Comparison of ENCODE assay signal across 1 cellular context in genomic region chr11:67056640-67057409, GRCh38.
A peak's percentile ranks its signal among the peaks of the same experiment; 100 is the strongest.
TF ChIP-seq lines count a peak whose summit lies in the region.

A gene with protein sequence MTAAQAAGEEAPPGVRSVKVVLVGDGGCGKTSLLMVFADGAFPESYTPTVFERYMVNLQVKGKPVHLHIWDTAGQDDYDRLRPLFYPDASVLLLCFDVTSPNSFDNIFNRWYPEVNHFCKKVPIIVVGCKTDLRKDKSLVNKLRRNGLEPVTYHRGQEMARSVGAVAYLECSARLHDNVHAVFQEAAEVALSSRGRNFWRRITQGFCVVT (plus strand): TSS chr11:67056847. CDS start chr11:67056903, 56 bp downstream.

TF ChIP-seq in HepG2, 621 proteins besides CTCF, POLR2A, EP300 and RAD21 (continued from another document and continues in another):
- TF ChIP-seq, protein P1, sequence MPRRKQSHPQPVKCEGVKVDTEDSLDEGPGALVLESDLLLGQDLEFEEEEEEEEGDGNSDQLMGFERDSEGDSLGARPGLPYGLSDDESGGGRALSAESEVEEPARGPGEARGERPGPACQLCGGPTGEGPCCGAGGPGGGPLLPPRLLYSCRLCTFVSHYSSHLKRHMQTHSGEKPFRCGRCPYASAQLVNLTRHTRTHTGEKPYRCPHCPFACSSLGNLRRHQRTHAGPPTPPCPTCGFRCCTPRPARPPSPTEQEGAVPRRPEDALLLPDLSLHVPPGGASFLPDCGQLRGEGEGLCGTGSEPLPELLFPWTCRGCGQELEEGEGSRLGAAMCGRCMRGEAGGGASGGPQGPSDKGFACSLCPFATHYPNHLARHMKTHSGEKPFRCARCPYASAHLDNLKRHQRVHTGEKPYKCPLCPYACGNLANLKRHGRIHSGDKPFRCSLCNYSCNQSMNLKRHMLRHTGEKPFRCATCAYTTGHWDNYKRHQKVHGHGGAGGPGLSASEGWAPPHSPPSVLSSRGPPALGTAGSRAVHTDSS (CRISPR knock-in tag; conservative IDR thresholded peaks at IDR 0.05), result no peak
- no peak for TF ChIP-seq ZNF782 (CRISPR knock-in tag; IDR thresholded peaks at IDR 0.05; ENCODE audit: borderline replicate concordance)
- peak; percentile 46; the same call in 1 of the 2 replicates for TF ChIP-seq TFAP4 (IDR thresholded peaks at IDR 0.05; ENCODE audit: borderline replicate concordance, low read depth)
- no peak for TF ChIP-seq FOXO1 (CRISPR knock-in tag; IDR thresholded peaks at IDR 0.05)
- TF ChIP-seq SOX13 (IDR thresholded peaks at IDR 0.05), result no peak
- 0 out of 4 replicates have a peak, but pooled peaks of 1 of the 2 experiments have one; percentile 10 for TF ChIP-seq SOX13 (CRISPR knock-in tag; conservative IDR thresholded peaks at IDR 0.05 in 1 of 2, IDR thresholded peaks at IDR 0.05 in 1 of 2)
- TF ChIP-seq BORCS8-MEF2B (CRISPR knock-in tag; IDR thresholded peaks at IDR 0.05), result peak; percentile 31; the same call in 1 of the 2 replicates
- TF ChIP-seq ELF3 (CRISPR knock-in tag; IDR thresholded peaks at IDR 0.05), result no peak
- no peak for TF ChIP-seq ZNF740 (CRISPR knock-in tag; IDR thresholded peaks at IDR 0.05)
- no peak for TF ChIP-seq TCF12 (IDR thresholded peaks at IDR 0.05)
- no peak for TF ChIP-seq TCF12 (CRISPR knock-in tag; IDR thresholded peaks at IDR 0.05)
- TF ChIP-seq CREBL2 (CRISPR knock-in tag; IDR thresholded peaks at IDR 0.05; ENCODE audit: borderline replicate concordance), result no peak
- peak; percentile 30; the same call in 1 of the 2 replicates for TF ChIP-seq ZNF121 (CRISPR knock-in tag; IDR thresholded peaks at IDR 0.05)
- no peak for TF ChIP-seq TAF1 (CRISPR knock-in tag; IDR thresholded peaks at IDR 0.05)
- 0 out of 2 replicates have a peak, but pooled peaks have one; percentile 22 for TF ChIP-seq POGK (CRISPR knock-in tag; conservative IDR thresholded peaks at IDR 0.05)
- peak; percentile 25; the same call in 1 of the 2 replicates for TF ChIP-seq ETV5 (CRISPR knock-in tag; IDR thresholded peaks at IDR 0.05; ENCODE audit: borderline replicate concordance)
- TF ChIP-seq ZNF280D (CRISPR knock-in tag; IDR thresholded peaks at IDR 0.05), result no peak
- no peak for TF ChIP-seq ZNF75D (CRISPR knock-in tag; IDR thresholded peaks at IDR 0.05; ENCODE audit: borderline replicate concordance)
- TF ChIP-seq, protein P2, sequence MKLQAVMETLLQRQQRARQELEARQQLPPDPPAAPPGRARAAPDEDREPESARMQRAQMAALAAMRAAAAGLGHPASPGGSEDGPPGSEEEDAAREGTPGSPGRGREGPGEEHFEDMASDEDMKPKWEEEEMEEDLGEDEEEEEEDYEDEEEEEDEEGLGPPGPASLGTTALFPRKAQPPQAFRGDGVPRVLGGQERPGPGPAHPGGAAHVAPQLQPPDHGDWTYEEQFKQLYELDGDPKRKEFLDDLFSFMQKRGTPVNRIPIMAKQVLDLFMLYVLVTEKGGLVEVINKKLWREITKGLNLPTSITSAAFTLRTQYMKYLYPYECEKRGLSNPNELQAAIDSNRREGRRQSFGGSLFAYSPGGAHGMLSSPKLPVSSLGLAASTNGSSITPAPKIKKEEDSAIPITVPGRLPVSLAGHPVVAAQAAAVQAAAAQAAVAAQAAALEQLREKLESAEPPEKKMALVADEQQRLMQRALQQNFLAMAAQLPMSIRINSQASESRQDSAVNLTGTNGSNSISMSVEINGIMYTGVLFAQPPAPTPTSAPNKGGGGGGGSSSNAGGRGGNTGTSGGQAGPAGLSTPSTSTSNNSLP (IDR thresholded peaks at IDR 0.05; ENCODE audit: low read depth, low read length), result no peak
- TF ChIP-seq ZBTB7B (CRISPR knock-in tag; IDR thresholded peaks at IDR 0.05), result no peak
- TF ChIP-seq ZKSCAN1 (IDR thresholded peaks at IDR 0.05; ENCODE audit: low read length), result no peak
- TF ChIP-seq ZNF546 (CRISPR knock-in tag; conservative IDR thresholded peaks at IDR 0.05), result peak; percentile 68; the same call in 1 of the 2 replicates
- TF ChIP-seq, protein P3, sequence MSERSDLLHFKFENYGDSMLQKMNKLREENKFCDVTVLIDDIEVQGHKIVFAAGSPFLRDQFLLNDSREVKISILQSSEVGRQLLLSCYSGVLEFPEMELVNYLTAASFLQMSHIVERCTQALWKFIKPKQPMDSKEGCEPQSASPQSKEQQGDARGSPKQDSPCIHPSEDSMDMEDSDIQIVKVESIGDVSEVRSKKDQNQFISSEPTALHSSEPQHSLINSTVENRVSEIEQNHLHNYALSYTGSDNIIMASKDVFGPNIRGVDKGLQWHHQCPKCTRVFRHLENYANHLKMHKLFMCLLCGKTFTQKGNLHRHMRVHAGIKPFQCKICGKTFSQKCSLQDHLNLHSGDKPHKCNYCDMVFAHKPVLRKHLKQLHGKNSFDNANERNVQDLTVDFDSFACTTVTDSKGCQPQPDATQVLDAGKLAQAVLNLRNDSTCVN (CRISPR knock-in tag; IDR thresholded peaks at IDR 0.05; ENCODE audit: borderline replicate concordance), result no peak
- TF ChIP-seq ZNF563 (CRISPR knock-in tag; IDR thresholded peaks at IDR 0.05), result peak; percentile 79; the same call in 1 of the 2 replicates
- TF ChIP-seq, protein P4, sequence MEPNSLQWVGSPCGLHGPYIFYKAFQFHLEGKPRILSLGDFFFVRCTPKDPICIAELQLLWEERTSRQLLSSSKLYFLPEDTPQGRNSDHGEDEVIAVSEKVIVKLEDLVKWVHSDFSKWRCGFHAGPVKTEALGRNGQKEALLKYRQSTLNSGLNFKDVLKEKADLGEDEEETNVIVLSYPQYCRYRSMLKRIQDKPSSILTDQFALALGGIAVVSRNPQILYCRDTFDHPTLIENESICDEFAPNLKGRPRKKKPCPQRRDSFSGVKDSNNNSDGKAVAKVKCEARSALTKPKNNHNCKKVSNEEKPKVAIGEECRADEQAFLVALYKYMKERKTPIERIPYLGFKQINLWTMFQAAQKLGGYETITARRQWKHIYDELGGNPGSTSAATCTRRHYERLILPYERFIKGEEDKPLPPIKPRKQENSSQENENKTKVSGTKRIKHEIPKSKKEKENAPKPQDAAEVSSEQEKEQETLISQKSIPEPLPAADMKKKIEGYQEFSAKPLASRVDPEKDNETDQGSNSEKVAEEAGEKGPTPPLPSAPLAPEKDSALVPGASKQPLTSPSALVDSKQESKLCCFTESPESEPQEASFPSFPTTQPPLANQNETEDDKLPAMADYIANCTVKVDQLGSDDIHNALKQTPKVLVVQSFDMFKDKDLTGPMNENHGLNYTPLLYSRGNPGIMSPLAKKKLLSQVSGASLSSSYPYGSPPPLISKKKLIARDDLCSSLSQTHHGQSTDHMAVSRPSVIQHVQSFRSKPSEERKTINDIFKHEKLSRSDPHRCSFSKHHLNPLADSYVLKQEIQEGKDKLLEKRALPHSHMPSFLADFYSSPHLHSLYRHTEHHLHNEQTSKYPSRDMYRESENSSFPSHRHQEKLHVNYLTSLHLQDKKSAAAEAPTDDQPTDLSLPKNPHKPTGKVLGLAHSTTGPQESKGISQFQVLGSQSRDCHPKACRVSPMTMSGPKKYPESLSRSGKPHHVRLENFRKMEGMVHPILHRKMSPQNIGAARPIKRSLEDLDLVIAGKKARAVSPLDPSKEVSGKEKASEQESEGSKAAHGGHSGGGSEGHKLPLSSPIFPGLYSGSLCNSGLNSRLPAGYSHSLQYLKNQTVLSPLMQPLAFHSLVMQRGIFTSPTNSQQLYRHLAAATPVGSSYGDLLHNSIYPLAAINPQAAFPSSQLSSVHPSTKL (CRISPR knock-in tag; IDR thresholded peaks at IDR 0.05), result no peak
- TF ChIP-seq ZNF766 (CRISPR knock-in tag; IDR thresholded peaks at IDR 0.05; ENCODE audit: borderline replicate concordance), result 0 out of 2 replicates have a peak, but pooled peaks have one; percentile 21
- TF ChIP-seq, protein P5, sequence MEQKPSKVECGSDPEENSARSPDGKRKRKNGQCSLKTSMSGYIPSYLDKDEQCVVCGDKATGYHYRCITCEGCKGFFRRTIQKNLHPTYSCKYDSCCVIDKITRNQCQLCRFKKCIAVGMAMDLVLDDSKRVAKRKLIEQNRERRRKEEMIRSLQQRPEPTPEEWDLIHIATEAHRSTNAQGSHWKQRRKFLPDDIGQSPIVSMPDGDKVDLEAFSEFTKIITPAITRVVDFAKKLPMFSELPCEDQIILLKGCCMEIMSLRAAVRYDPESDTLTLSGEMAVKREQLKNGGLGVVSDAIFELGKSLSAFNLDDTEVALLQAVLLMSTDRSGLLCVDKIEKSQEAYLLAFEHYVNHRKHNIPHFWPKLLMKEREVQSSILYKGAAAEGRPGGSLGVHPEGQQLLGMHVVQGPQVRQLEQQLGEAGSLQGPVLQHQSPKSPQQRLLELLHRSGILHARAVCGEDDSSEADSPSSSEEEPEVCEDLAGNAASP (CRISPR knock-in tag; IDR thresholded peaks at IDR 0.05; ENCODE audit: borderline replicate concordance), result no peak
- no peak for TF ChIP-seq TSC22D2 (CRISPR knock-in tag; IDR thresholded peaks at IDR 0.05; ENCODE audit: borderline replicate concordance)
- no peak for TF ChIP-seq ZXDC (CRISPR knock-in tag; IDR thresholded peaks at IDR 0.05)
- 0 out of 2 replicates have a peak, but pooled peaks have one; percentile 37 for TF ChIP-seq ZBTB7A (CRISPR knock-in tag; IDR thresholded peaks at IDR 0.05)
- TF ChIP-seq ZNF441 (CRISPR knock-in tag; IDR thresholded peaks at IDR 0.05; ENCODE audit: borderline replicate concordance), result no peak
- TF ChIP-seq HOXA3 (CRISPR knock-in tag; IDR thresholded peaks at IDR 0.05), result peak; percentile 49; the same call in 1 of the 2 replicates
- TF ChIP-seq ZNF678 (CRISPR knock-in tag; IDR thresholded peaks at IDR 0.05), result 0 out of 2 replicates have a peak, but pooled peaks have one; percentile 20
- TF ChIP-seq RBM22 (optimal IDR thresholded peaks at IDR 0.05; ENCODE audit: low read length), result no peak
- TF ChIP-seq BRCA1 (CRISPR knock-in tag; IDR thresholded peaks at IDR 0.05), result no peak
